Comparison of ENCODE assay signal across 8 cellular contexts in genomic region chr5:66864240-66864884, GRCh38.
DNase-seq lines count a peak whose midpoint lies in the region; ATAC-seq and TF ChIP-seq lines count a peak whose summit lies in the region.

No MANE protein-coding gene starts in this region.

- no peaks in the 10 kb centered on the region for H3K36me3 Mint-ChIP-seq in activated CD4-positive, alpha-beta T cell treated with anti-CD3 and anti-CD28 coated beads for 36 hours (ENCODE audit: low read depth)

- H3K4me3 Mint-ChIP-seq in activated CD4-positive, alpha-beta T cell treated with anti-CD3 and anti-CD28 coated beads for 36 hours = no peak overlapping the region

- no peaks in the 10 kb centered on the region for H3K27me3 ChIP-seq in colonic mucosa

- no peak overlapping the region for H3K27ac ChIP-seq in colonic mucosa

- H3K36me3 ChIP-seq in colonic mucosa = no peaks in the 10 kb centered on the region

- H3K9me3 ChIP-seq in colonic mucosa = no peaks in the 10 kb centered on the region

- CTCF ChIA-PET in activated CD4-positive, alpha-beta T cell treated with anti-CD3 and anti-CD28 coated beads for 36 hours (lab: Charles Lee) = interaction anchor here (0.6 to 2.0 kb wide), 10 partner anchors 10 to 203 kb away, joined by 3 to 7 read pairs (median 4); no protein-coding TSS in a partner anchor

- H3K9me3 Mint-ChIP-seq in activated CD4-positive, alpha-beta T cell treated with anti-CD3 and anti-CD28 coated beads for 36 hours (ENCODE audit: low read depth) = no peaks in the 10 kb centered on the region

- peak; percentile 51 for TF ChIP-seq CTCF in NB4 (IDR thresholded peaks at IDR 0.05; ENCODE audit: low read depth, low read length)
- peak; percentile 30 for TF ChIP-seq CTCF in colonic mucosa (IDR thresholded peaks at IDR 0.05)

- ATAC-seq in activated CD4-positive, alpha-beta T cell treated with anti-CD3 and anti-CD28 coated beads for 36 hours = peak; percentile 65
- no peak for ATAC-seq in GM21576 (IDR thresholded peaks at IDR 0.05; ENCODE audit: unreplicated experiment)

- peak; percentile 37 for DNase-seq in activated CD4-positive, alpha-beta T cell treated with anti-CD3 and anti-CD28 coated beads for 36 hours
- DNase-seq in activated CD4-positive, alpha-beta T cell treated with anti-CD3 and anti-CD28 coated beads for 4 hours = no peak
- peak; percentile 46 for DNase-seq in NB4 (ENCODE audit: low read depth)
- no peak for DNase-seq in colonic mucosa
- DNase-seq in non-pigmented ciliary epithelial cell (ENCODE audit: low read depth) = peak; percentile 44
- DNase-seq in NCI-H128 (lab: John Stamatoyannopoulos, UW; ENCODE audit: unreplicated experiment) = no peak
- DNase-seq in NCI-H524 (lab: John Stamatoyannopoulos, UW) = no peak

- H3K27me3 Mint-ChIP-seq in activated CD4-positive, alpha-beta T cell treated with anti-CD3 and anti-CD28 coated beads for 36 hours = peaks cover 27% of the 10 kb centered on the region

- intact Hi-C loops in activated CD4-positive, alpha-beta T cell treated with anti-CD3 and anti-CD28 coated beads for 36 hours (cut with DNase I, micrococcal nuclease) = loop anchor here (1.0 to 2.0 kb wide), 2 partner anchors 50 to 558 kb away; no protein-coding TSS in a partner anchor
- intact Hi-C loops in colonic mucosa (cut with DNase I) = loop anchor here (5.0 kb wide), 1 partner anchor 52 kb away; no protein-coding TSS in a partner anchor

- peaks cover 3% of the 10 kb centered on the region for H3K4me1 Mint-ChIP-seq in activated CD4-positive, alpha-beta T cell treated with anti-CD3 and anti-CD28 coated beads for 36 hours

- no peak for TF ChIP-seq POLR2A in NB4 (IDR thresholded peaks at IDR 0.05; ENCODE audit: extremely low read depth, insufficient read length)

- H3K4me3 ChIP-seq in NB4 (ENCODE audit: low read depth, low read length) = no peak overlapping the region
- H3K4me3 ChIP-seq in colonic mucosa = no peak overlapping the region

- no peaks in the 10 kb centered on the region for H3K4me1 ChIP-seq in colonic mucosa

- POLR2A ChIA-PET in activated CD4-positive, alpha-beta T cell treated with anti-CD3 and anti-CD28 coated beads for 36 hours (lab: Charles Lee) = no interaction called here

- no peak overlapping the region for H3K27ac Mint-ChIP-seq in activated CD4-positive, alpha-beta T cell treated with anti-CD3 and anti-CD28 coated beads for 36 hours

- no peak overlapping the region for H3K9ac ChIP-seq in colonic mucosa (ENCODE audit: low read depth in 2 of 2, low read length in 2 of 2)

Comparison
In these comparisons a context has a peak if more than half of its experiments do, and no peak if none do; other contexts are left out.
1. DNase-seq: peak in activated CD4-positive, alpha-beta T cell treated with anti-CD3 and anti-CD28 coated beads for 36 hours (single experiment), NB4 (single experiment) and non-pigmented ciliary epithelial cell (single experiment); none in activated CD4-positive, alpha-beta T cell treated with anti-CD3 and anti-CD28 coated beads for 4 hours (0 of 2), colonic mucosa (single experiment), NCI-H128 (single experiment) and NCI-H524 (0 of 2).